ENCODE assay signal across 8 cellular contexts in genomic region chr11:65013692-65014145, GRCh38. TPM values are rescaled to one million over a fixed set of nuclear protein-coding genes. Genes with fewer than 3 reads are reported as not detected.
DNase-seq lines count a peak whose midpoint lies in the region; ATAC-seq and TF ChIP-seq lines count a peak whose summit lies in the region.

No MANE protein-coding gene starts in this region.

- ATAC-seq in HG02943 (IDR thresholded peaks at IDR 0.05; ENCODE audit: low read depth, unreplicated experiment) (peak; percentile 81), left colon (peak; percentile 78)
- peak; percentile 86 to 87 for ATAC-seq in activated CD4-positive, CD25-positive, alpha-beta regulatory T cell treated with anti-CD3 and anti-CD28 coated beads, Interleukin-2, amount 50 U/mL, for 24 hours

- peak in 3 of 4 experiments; percentile 65 to 76 (median 70) for DNase-seq in activated CD4-positive, CD25-positive, alpha-beta regulatory T cell (lab: John Stamatoyannopoulos, UW)
- DNase-seq in activated CD4-positive, CD25-positive, alpha-beta regulatory T cell treated with anti-CD3 and anti-CD28 coated beads, Interleukin-2, amount 50 U/mL, for 72 hours = no peak
- peak; percentile 76 for DNase-seq in NCI-H2029 (lab: John Stamatoyannopoulos, UW)
- DNase-seq in choroid plexus epithelial cell (ENCODE audit: low read depth) = peak; percentile 90
- DNase-seq in left colon = peak; percentile 91 to 94
- DNase-seq in stimulated activated CD4-positive, alpha-beta T cell treated with anti-CD3 and anti-CD28 coated beads, Interleukin-1b, Interleukin-23, amount 100 ng/mL, for 48 hours = peak; percentile 86

- intact Hi-C loops in left colon (cut with DNase I, micrococcal nuclease) = no loop called here

- no peak for TF ChIP-seq CTCF in choroid plexus epithelial cell (conservative IDR thresholded peaks at IDR 0.05; ENCODE audit: low read depth, low read length)

- peak overlapping the region; percentile 84 for H3K4me3 ChIP-seq in choroid plexus epithelial cell (ENCODE audit: low read depth, low read length)

RNA-seq across cellular contexts. Expression of gene ARL2, which starts 0.2 kb away (rescaled TPM):
- 10 to 100 TPM; 59.1 to 60.3 TPM for total RNA-seq in left colon

RNA-seq across cellular contexts. Expression of gene SNX15, which starts 13.5 kb away (rescaled TPM):
- total RNA-seq in left colon = 10 to 100 TPM; 38.9 to 41.4 TPM

RNA-seq across cellular contexts. Expression of gene BATF2, which starts 16.9 kb away (rescaled TPM):
- total RNA-seq in left colon = 10 to 100 TPM; 17.4 to 17.6 TPM

RNA-seq across cellular contexts. Expression of gene SAC3D1, which starts 27.3 kb away (rescaled TPM):
- total RNA-seq in left colon = 10 to 100 TPM; 11.1 to 11.6 TPM

RNA-seq across cellular contexts. Expression of gene MAJIN, which starts 41.8 kb away (rescaled TPM):
- not detected for total RNA-seq in left colon
